Comparison of ENCODE assay signal across 22 cellular contexts in the genomic region with DNA sequence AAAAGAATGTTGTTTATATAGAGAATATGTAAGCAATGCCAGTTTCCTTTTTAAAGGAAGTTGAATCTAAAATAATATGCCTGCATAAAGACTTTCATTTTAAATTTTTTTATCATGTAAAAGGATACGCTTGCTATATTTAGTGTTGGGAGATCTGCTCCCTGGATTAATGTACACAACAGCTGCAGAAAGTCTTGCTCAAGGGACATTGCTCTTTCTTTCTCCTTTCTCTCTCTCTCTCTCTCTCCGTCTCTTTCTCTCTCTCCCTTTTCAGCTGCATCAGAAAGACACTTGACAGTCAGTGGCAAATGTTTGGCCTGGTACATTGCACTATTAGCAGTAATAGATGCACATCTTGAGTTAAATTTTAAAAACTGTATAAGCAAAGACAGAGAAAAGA. TPM values are rescaled to one million over a fixed set of nuclear protein-coding genes. Genes with fewer than 3 reads are reported as not detected.
DNase-seq lines count a peak whose midpoint lies in the region; ATAC-seq and TF ChIP-seq lines count a peak whose summit lies in the region.
"Had no signal": no experiment of that assay in that cellular context is flagged by ENCODE, and none has a peak within 500 bp of the region (broad histone marks: within the 10 kb centered on the region; RNA-seq: fewer than 3 reads in every experiment).

No MANE protein-coding gene starts in this region.

- BruUV-seq in PC-3 (replicated peaks; lab: Mats Ljungman, UMichigan) = no TSS peak

- H3K4me3 Mint-ChIP-seq in activated CD8-positive, alpha-beta T cell treated with anti-CD3 and anti-CD28 coated beads, Interleukin-2, amount 10 ng/mL, durations not matched to agents 7 days and 5 days = no peak overlapping the region
- H3K4me3 Mint-ChIP-seq: T-helper 2 cell treated with Interferon-gamma antibody and Interleukin-4, amounts not matched to agents 5 μg/mL and 100 μg/mL, for 36 hours had no signal

- CTCF ChIA-PET in PC-3 (lab: Charles Lee) = no interaction called here
- CTCF ChIA-PET in activated CD8-positive, alpha-beta T cell treated with anti-CD3 and anti-CD28 coated beads, Interleukin-2, amount 10 ng/mL, durations not matched to agents 7 days and 5 days (lab: Charles Lee) = interaction anchor here (0.5 to 1.6 kb wide), 2 partner anchors 103 to 644 kb away, joined by 3 read pairs; no protein-coding TSS in a partner anchor

- no peaks in the 10 kb centered on the region for H3K36me3 ChIP-seq in gastroesophageal sphincter
- peaks cover 17% of the 10 kb centered on the region for H3K36me3 ChIP-seq in osteoblast (ENCODE audit: insufficient read depth, low read length)
- 0 out of 2 replicates have a peak, but pooled peaks cover 9% of the 10 kb centered on the region for H3K36me3 ChIP-seq in PC-3 (ENCODE audit: low read depth, low read length)
- H3K36me3 ChIP-seq: neutrophil, uterus, WERI-Rb-1 had no signal

- POLR2A ChIA-PET in PC-3 (lab: Charles Lee; ENCODE audit: unreplicated experiment) = no interaction called here
- POLR2A ChIA-PET in activated CD8-positive, alpha-beta T cell treated with anti-CD3 and anti-CD28 coated beads, Interleukin-2, amount 10 ng/mL, durations not matched to agents 7 days and 5 days (lab: Charles Lee) = no interaction called here

- H3K4me3 ChIP-seq in WI38 (ENCODE audit: low read depth, low read length) (peak overlapping the region; percentile 29), gastroesophageal sphincter (peak overlapping the region; percentile 9 to 13), osteoblast (ENCODE audit: insufficient read depth, low read length) (no peak overlapping the region), PC-3 (ENCODE audit: low read length) (no peak overlapping the region)
- H3K4me3 ChIP-seq: uterus had no signal

- H3K4me2 ChIP-seq in osteoblast (ENCODE audit: insufficient read depth, low read length) (peak overlapping the region; percentile 24), PC-3 (ENCODE audit: low read length) (no peak overlapping the region)

- ATAC-seq in gastroesophageal sphincter (no peak), PC-3 (no peak)
- ATAC-seq in activated CD8-positive, alpha-beta T cell treated with anti-CD3 and anti-CD28 coated beads, Interleukin-2, amount 10 ng/mL, durations not matched to agents 7 days and 5 days = no peak

- intact Hi-C loops in PC-3 (cut with micrococcal nuclease) = no loop called here

- H3K27ac ChIP-seq in gastroesophageal sphincter = peak overlapping the region in 1 of 4 donors; percentile 9
- H3K27ac ChIP-seq in osteoblast (ENCODE audit: low read depth, low read length) = no peak overlapping the region
- no peak overlapping the region for H3K27ac ChIP-seq in PC-3 (ENCODE audit: low read length)
- H3K27ac ChIP-seq: neutrophil, uterus, WERI-Rb-1 had no signal

- H4K20me1 ChIP-seq in osteoblast (ENCODE audit: insufficient read depth, low read length) (no peaks in the 10 kb centered on the region), PC-3 (ENCODE audit: low read length) (no peaks in the 10 kb centered on the region)

- TF ChIP-seq CTCF in WI38 (IDR thresholded peaks at IDR 0.05; ENCODE audit: low read depth, low read length) (no peak), gastroesophageal sphincter (IDR thresholded peaks at IDR 0.05) (no peak), osteoblast (IDR thresholded peaks at IDR 0.05; ENCODE audit: extremely low read depth, low read depth, low read length) (no peak), PC-3 (conservative IDR thresholded peaks at IDR 0.05; ENCODE audit: low read depth, low read length) (no peak)

- peaks cover 15% of the 10 kb centered on the region for H3F3A ChIP-seq in PC-3 (ENCODE audit: low read length, unreplicated experiment)

- H3K4me1 ChIP-seq in gastroesophageal sphincter (peaks cover 0 to 19% (median 4%) of the 10 kb centered on the region in 3 donors), osteoblast (ENCODE audit: insufficient read depth, low read length) (peaks cover 40% of the 10 kb centered on the region), PC-3 (ENCODE audit: insufficient read depth, low read length) (peaks cover 33% of the 10 kb centered on the region)
- H3K4me1 ChIP-seq: uterus had no signal

- no peak overlapping the region for H3K27ac Mint-ChIP-seq in activated CD8-positive, alpha-beta T cell treated with anti-CD3 and anti-CD28 coated beads, Interleukin-2, amount 10 ng/mL, durations not matched to agents 7 days and 5 days
- H3K27ac Mint-ChIP-seq: T-helper 2 cell treated with Interferon-gamma antibody and Interleukin-4, amounts not matched to agents 5 μg/mL and 100 μg/mL, for 36 hours had no signal

- no peaks in the 10 kb centered on the region for H3K9me2 ChIP-seq in PC-3 (replicated peaks; ENCODE audit: low read length)

- H3K27me3 ChIP-seq in gastroesophageal sphincter (no peaks in the 10 kb centered on the region), osteoblast (ENCODE audit: insufficient read depth, low read length) (no peaks in the 10 kb centered on the region), PC-3 (ENCODE audit: low read length) (no peaks in the 10 kb centered on the region)
- H3K27me3 ChIP-seq: uterus had no signal

- H3K9me3 ChIP-seq in gastroesophageal sphincter (no peaks in the 10 kb centered on the region), osteoblast (ENCODE audit: low read depth, low read length) (no peaks in the 10 kb centered on the region), PC-3 (ENCODE audit: low read length) (no peaks in the 10 kb centered on the region)
- H3K9me3 ChIP-seq: neutrophil, uterus had no signal

- WGBS in gastroesophageal sphincter (ENCODE audit: low coverage in 1 of 2), 2 donors = 8 to 24% methylated on average over 2 of the region's 2 CpGs

- no peak overlapping the region for H2AFZ ChIP-seq in osteoblast (ENCODE audit: low read length)
- no peak overlapping the region for H2AFZ ChIP-seq in PC-3 (ENCODE audit: low read length)

- TF ChIP-seq EP300 in gastroesophageal sphincter (IDR thresholded peaks at IDR 0.05) = no peak

- H3K36me3 Mint-ChIP-seq in activated CD8-positive, alpha-beta T cell treated with anti-CD3 and anti-CD28 coated beads, Interleukin-2, amount 10 ng/mL, durations not matched to agents 7 days and 5 days (ENCODE audit: low read depth) = no peaks in the 10 kb centered on the region

- H3K9me3 Mint-ChIP-seq in activated CD8-positive, alpha-beta T cell treated with anti-CD3 and anti-CD28 coated beads, Interleukin-2, amount 10 ng/mL, durations not matched to agents 7 days and 5 days (ENCODE audit: insufficient read depth) = no peaks in the 10 kb centered on the region
- H3K9me3 Mint-ChIP-seq: T-helper 2 cell treated with Interferon-gamma antibody and Interleukin-4, amounts not matched to agents 5 μg/mL and 100 μg/mL, for 36 hours had no signal

- DNase-seq in EH (ENCODE audit: low read depth) (peak; percentile 41), osteoblast (ENCODE audit: insufficient read length, low spot score, missing footprints) (no peak), PC-3 (no peak), NCI-H345 (lab: John Stamatoyannopoulos, UW) (no peak)
- DNase-seq in activated T-cell treated with anti-CD3 and anti-CD28 coated beads, Interleukin-2, amount 50 U/mL, for 1 hour = no peak
- DNase-seq in activated CD8-positive, alpha-beta T cell treated with anti-CD3 and anti-CD28 coated beads, Interleukin-2, amount 10 ng/mL, durations not matched to agents 7 days and 5 days = no peak
- DNase-seq: amygdala; central memory CD4-positive, alpha-beta T cell; erythroblast; glutamatergic neuron; NCI-H1417 treated with DMSO at 0.1 percent for 48 hours; OCI-M1; retina; substantia nigra; uterus; WERI-Rb-1 had no signal

- TF ChIP-seq POLR2A in gastroesophageal sphincter (IDR thresholded peaks at IDR 0.05) = no peak

- no peaks in the 10 kb centered on the region for H3K4me1 Mint-ChIP-seq in activated CD8-positive, alpha-beta T cell treated with anti-CD3 and anti-CD28 coated beads, Interleukin-2, amount 10 ng/mL, durations not matched to agents 7 days and 5 days (ENCODE audit: low read depth)

- peaks cover 9% of the 10 kb centered on the region for H3K27me3 Mint-ChIP-seq in activated CD8-positive, alpha-beta T cell treated with anti-CD3 and anti-CD28 coated beads, Interleukin-2, amount 10 ng/mL, durations not matched to agents 7 days and 5 days (ENCODE audit: low read depth)

- H3K9ac ChIP-seq in PC-3 (ENCODE audit: low read length) = no peak overlapping the region

- H3K79me2 ChIP-seq in osteoblast (ENCODE audit: insufficient read depth, low read length) (peaks cover 60% of the 10 kb centered on the region), PC-3 (ENCODE audit: low read length) (peaks cover 20% of the 10 kb centered on the region)

RNA-seq across cellular contexts. Expression of a gene that starts 0.7 kb away (rescaled TPM):
- total RNA-seq in gastroesophageal sphincter = 1 to 10 TPM in 1 of 4 donors, under 1 TPM in 1, not detected in 2; 0.79 to 1.9 TPM
- 1.5 and 1.8 TPM in 2 replicates for total RNA-seq in osteoblast
- total RNA-seq in PC-3 (2014; rRNA removed) = 6.0 and 7.1 TPM in 2 replicates
- not detected for total RNA-seq in activated CD8-positive, alpha-beta T cell treated with anti-CD3 and anti-CD28 coated beads, Interleukin-2, amount 10 ng/mL, durations not matched to agents 7 days and 5 days
- total RNA-seq: G401, mononuclear cell, uterus had no signal

RNA-seq across cellular contexts. Expression of a gene that starts 34.9 kb away (rescaled TPM):
- total RNA-seq in gastroesophageal sphincter (10 to 100 TPM; 30.3 to 58.4 (median 43.0) TPM), osteoblast (106 and 125 TPM in 2 replicates), PC-3 (2014; rRNA removed) (57.4 and 74.4 TPM in 2 replicates)
- total RNA-seq in activated CD8-positive, alpha-beta T cell treated with anti-CD3 and anti-CD28 coated beads, Interleukin-2, amount 10 ng/mL, durations not matched to agents 7 days and 5 days = 10 to 100 TPM; 48.8 to 50.1 TPM

Comparison
In these comparisons a context has a peak if more than half of its experiments do, and no peak if none do; other contexts are left out.
1. H3K4me3 ChIP-seq: peak in WI38 (single experiment) and gastroesophageal sphincter (2 of 2); none in osteoblast (single experiment) and PC-3 (single experiment).